Comparison of ENCODE assay signal across 16 cellular contexts in genomic region chr1:39034114-39034654, GRCh38. TPM values are rescaled to one million over a fixed set of nuclear protein-coding genes. Genes with fewer than 3 reads are reported as not detected.
DNase-seq lines count a peak whose midpoint lies in the region; ATAC-seq and TF ChIP-seq lines count a peak whose summit lies in the region.
"Had no signal": no experiment of that assay in that cellular context is flagged by ENCODE, and none has a peak within 500 bp of the region (broad histone marks: within the 10 kb centered on the region; RNA-seq: fewer than 3 reads in every experiment).

No MANE protein-coding gene starts in this region.

- H3K27me3 ChIP-seq in BLaER1 = no peaks in the 10 kb centered on the region
- H3K27me3 ChIP-seq in BLaER1 treated with 17β-estradiol and CSF1 and Interleukin-3, amounts not matched to agents 10 nM and 100 nM = no peaks in the 10 kb centered on the region
- H3K27me3 ChIP-seq in lower lobe of right lung (ENCODE audit: low read depth) = no peaks in the 10 kb centered on the region

- TF ChIP-seq CTCF in lower lobe of right lung (IDR thresholded peaks at IDR 0.05) (no peak), progenitor cell of endocrine pancreas (IDR thresholded peaks at IDR 0.05; ENCODE audit: unreplicated experiment) (no peak)

- intact Hi-C loops in activated T-helper 1 cell treated with anti-CD3 and anti-CD28 coated beads, Interleukin-12 subunit alpha, Interleukin-12 subunit beta, Interleukin-2, Interleukin-4 antibody, amounts not matched to agents 30 ng/mL and 10 ng/mL and 1 ng/mL, durations not matched to agents 14 hours and 24 hours and 36 hours (cut with micrococcal nuclease) = loop anchor here (1.0 kb wide), 1 partner anchor 32 kb away; no protein-coding TSS in a partner anchor
- intact Hi-C loops in lower lobe of right lung (cut with DNase I) = no loop called here

- H3K4me1 ChIP-seq in BLaER1 (no peaks in the 10 kb centered on the region; the same call in 1 of the 2 replicates), lower lobe of right lung (peaks cover 4% of the 10 kb centered on the region)
- H3K4me1 ChIP-seq in BLaER1 treated with 17β-estradiol and CSF1 and Interleukin-3, amounts not matched to agents 10 nM and 100 nM = peaks cover 3 to 26% (median 16%) of the 10 kb centered on the region in 10 experiments; a peak in 14 of 20 replicates

- peaks cover 49% of the 10 kb centered on the region for H3K36me3 Mint-ChIP-seq in activated T-helper 1 cell treated with anti-CD3 and anti-CD28 coated beads, Interleukin-12 subunit alpha, Interleukin-12 subunit beta, Interleukin-2, Interleukin-4 antibody, amounts not matched to agents 30 ng/mL and 10 ng/mL and 1 ng/mL, durations not matched to agents 14 hours and 24 hours and 36 hours (ENCODE audit: low read depth)
- H3K36me3 Mint-ChIP-seq in progenitor cell of endocrine pancreas (ENCODE audit: insufficient read depth) = peaks cover 30% of the 10 kb centered on the region

- peak overlapping the region; percentile 87 for H3K27ac Mint-ChIP-seq in activated T-helper 1 cell treated with anti-CD3 and anti-CD28 coated beads, Interleukin-12 subunit alpha, Interleukin-12 subunit beta, Interleukin-2, Interleukin-4 antibody, amounts not matched to agents 30 ng/mL and 10 ng/mL and 1 ng/mL, durations not matched to agents 14 hours and 24 hours and 36 hours
- no peak overlapping the region for H3K27ac Mint-ChIP-seq in progenitor cell of endocrine pancreas

- ATAC-seq in lower lobe of right lung = no peak
- no peak for ATAC-seq in GM21529 (IDR thresholded peaks at IDR 0.05; ENCODE audit: unreplicated experiment)
- ATAC-seq: HCT116, left ventricle myocardium superior had no signal

- no peaks in the 10 kb centered on the region for H3K27me3 Mint-ChIP-seq in activated T-helper 1 cell treated with anti-CD3 and anti-CD28 coated beads, Interleukin-12 subunit alpha, Interleukin-12 subunit beta, Interleukin-2, Interleukin-4 antibody, amounts not matched to agents 30 ng/mL and 10 ng/mL and 1 ng/mL, durations not matched to agents 14 hours and 24 hours and 36 hours (ENCODE audit: insufficient read depth)
- no peaks in the 10 kb centered on the region for H3K27me3 Mint-ChIP-seq in progenitor cell of endocrine pancreas

- no peaks in the 10 kb centered on the region for H3K9me3 Mint-ChIP-seq in activated T-helper 1 cell treated with anti-CD3 and anti-CD28 coated beads, Interleukin-12 subunit alpha, Interleukin-12 subunit beta, Interleukin-2, Interleukin-4 antibody, amounts not matched to agents 30 ng/mL and 10 ng/mL and 1 ng/mL, durations not matched to agents 14 hours and 24 hours and 36 hours
- no peaks in the 10 kb centered on the region for H3K9me3 Mint-ChIP-seq in progenitor cell of endocrine pancreas (ENCODE audit: low read depth)

- peaks cover 37% of the 10 kb centered on the region for H3K4me1 Mint-ChIP-seq in activated T-helper 1 cell treated with anti-CD3 and anti-CD28 coated beads, Interleukin-12 subunit alpha, Interleukin-12 subunit beta, Interleukin-2, Interleukin-4 antibody, amounts not matched to agents 30 ng/mL and 10 ng/mL and 1 ng/mL, durations not matched to agents 14 hours and 24 hours and 36 hours (ENCODE audit: low read depth)
- no peaks in the 10 kb centered on the region for H3K4me1 Mint-ChIP-seq in progenitor cell of endocrine pancreas (ENCODE audit: low read depth)

- H3K4me2 ChIP-seq in BLaER1 = peak overlapping the region; percentile 44
- H3K4me2 ChIP-seq in BLaER1 treated with 17β-estradiol and CSF1 and Interleukin-3, amounts not matched to agents 10 nM and 100 nM = peak overlapping the region; percentile 13 to 56 (median 39); a peak in 17 of 22 replicates

- DNase-seq in activated T-helper 1 cell treated with anti-CD3 and anti-CD28 coated beads, Interleukin-12 subunit alpha, Interleukin-12 subunit beta, Interleukin-2, Interleukin-4 antibody, amounts not matched to agents 30 ng/mL and 10 ng/mL and 1 ng/mL, durations not matched to agents 14 hours and 24 hours and 36 hours (ENCODE audit: low spot score) = no peak
- DNase-seq in lower lobe of right lung = peak; percentile 1
- DNase-seq in activated effector memory CD4-positive, alpha-beta T cell treated with Interleukin-2 at 50 U/mL for 16 hours = no peak
- DNase-seq in progenitor cell of endocrine pancreas (ENCODE audit: low spot score, unreplicated experiment) = no peak
- DNase-seq: caudate nucleus; effector CD8-positive, alpha-beta T cell; glutamatergic neuron; Karpas-422; left ventricle myocardium superior; NCI-H1092; NCI-H510A treated with DMSO at 0.1 percent for 48 hours; substantia nigra had no signal

- H3K9me3 ChIP-seq in BLaER1 (no peaks in the 10 kb centered on the region), lower lobe of right lung (no peaks in the 10 kb centered on the region)
- H3K9me3 ChIP-seq in BLaER1 treated with 17β-estradiol and CSF1 and Interleukin-3, amounts not matched to agents 10 nM and 100 nM (replicated peaks in 1 of 11) = no peaks in the 10 kb centered on the region

- H3K27ac ChIP-seq in BLaER1 (no peak overlapping the region), lower lobe of right lung (no peak overlapping the region)
- peak overlapping the region in 10 of 11 experiments; percentile 4 to 58 (median 40); a peak in 12 of 22 replicates for H3K27ac ChIP-seq in BLaER1 treated with 17β-estradiol and CSF1 and Interleukin-3, amounts not matched to agents 10 nM and 100 nM

- peak overlapping the region; percentile 82 for H3K4me3 Mint-ChIP-seq in activated T-helper 1 cell treated with anti-CD3 and anti-CD28 coated beads, Interleukin-12 subunit alpha, Interleukin-12 subunit beta, Interleukin-2, Interleukin-4 antibody, amounts not matched to agents 30 ng/mL and 10 ng/mL and 1 ng/mL, durations not matched to agents 14 hours and 24 hours and 36 hours
- H3K4me3 Mint-ChIP-seq in progenitor cell of endocrine pancreas (ENCODE audit: low read depth) = no peak overlapping the region

- H3K9ac ChIP-seq in BLaER1 = peak overlapping the region; percentile 4; the same call in 1 of the 2 replicates
- peak overlapping the region in 10 of 11 experiments; percentile 20 to 47 (median 34); a peak in 11 of 22 replicates for H3K9ac ChIP-seq in BLaER1 treated with 17β-estradiol and CSF1 and Interleukin-3, amounts not matched to agents 10 nM and 100 nM

- peaks cover 24% of the 10 kb centered on the region for H4K20me1 ChIP-seq in BLaER1
- H4K20me1 ChIP-seq in BLaER1 treated with 17β-estradiol and CSF1 and Interleukin-3, amounts not matched to agents 10 nM and 100 nM = peaks cover 0 to 33% (median 18%) of the 10 kb centered on the region in 11 experiments; a peak in 13 of 22 replicates

- H3K36me3 ChIP-seq in BLaER1 (peaks cover 89% of the 10 kb centered on the region), lower lobe of right lung (peaks cover 92% of the 10 kb centered on the region)
- H3K36me3 ChIP-seq in BLaER1 treated with 17β-estradiol and CSF1 and Interleukin-3, amounts not matched to agents 10 nM and 100 nM = peaks cover 83 to 95% (median 92%) of the 10 kb centered on the region in 11 experiments

- H3K4me3 ChIP-seq in BLaER1 (no peak overlapping the region), lower lobe of right lung (no peak overlapping the region)
- H3K4me3 ChIP-seq in BLaER1 treated with 17β-estradiol and CSF1 and Interleukin-3, amounts not matched to agents 10 nM and 100 nM = no peak overlapping the region

RNA-seq across cellular contexts. Expression of gene NDUFS5, which starts 8.0 kb away (rescaled TPM):
- total RNA-seq in activated T-helper 1 cell treated with anti-CD3 and anti-CD28 coated beads, Interleukin-12 subunit alpha, Interleukin-12 subunit beta, Interleukin-2, Interleukin-4 antibody, amounts not matched to agents 30 ng/mL and 10 ng/mL and 1 ng/mL, durations not matched to agents 14 hours and 24 hours and 36 hours = 143 and 150 TPM in 2 replicates
- 140 TPM for total RNA-seq in lower lobe of right lung
- 208 and 221 TPM in 2 replicates for total RNA-seq in progenitor cell of endocrine pancreas

RNA-seq across cellular contexts. Expression of gene AKIRIN1, which starts 43.1 kb away (rescaled TPM):
- 78.1 and 78.5 TPM in 2 replicates for total RNA-seq in activated T-helper 1 cell treated with anti-CD3 and anti-CD28 coated beads, Interleukin-12 subunit alpha, Interleukin-12 subunit beta, Interleukin-2, Interleukin-4 antibody, amounts not matched to agents 30 ng/mL and 10 ng/mL and 1 ng/mL, durations not matched to agents 14 hours and 24 hours and 36 hours
- total RNA-seq in lower lobe of right lung = 43.8 TPM
- total RNA-seq in progenitor cell of endocrine pancreas = 96.1 and 96.2 TPM in 2 replicates

Comparison
In these comparisons a context has a peak if more than half of its experiments do, and no peak if none do; other contexts are left out.
1. H3K27ac ChIP-seq: peak in BLaER1 treated with 17β-estradiol and CSF1 and Interleukin-3, amounts not matched to agents 10 nM and 100 nM (10 of 11); none in BLaER1 (single experiment) and lower lobe of right lung (single experiment).